8 cellular contexts compared by ENCODE assay signal in the genomic region with DNA sequence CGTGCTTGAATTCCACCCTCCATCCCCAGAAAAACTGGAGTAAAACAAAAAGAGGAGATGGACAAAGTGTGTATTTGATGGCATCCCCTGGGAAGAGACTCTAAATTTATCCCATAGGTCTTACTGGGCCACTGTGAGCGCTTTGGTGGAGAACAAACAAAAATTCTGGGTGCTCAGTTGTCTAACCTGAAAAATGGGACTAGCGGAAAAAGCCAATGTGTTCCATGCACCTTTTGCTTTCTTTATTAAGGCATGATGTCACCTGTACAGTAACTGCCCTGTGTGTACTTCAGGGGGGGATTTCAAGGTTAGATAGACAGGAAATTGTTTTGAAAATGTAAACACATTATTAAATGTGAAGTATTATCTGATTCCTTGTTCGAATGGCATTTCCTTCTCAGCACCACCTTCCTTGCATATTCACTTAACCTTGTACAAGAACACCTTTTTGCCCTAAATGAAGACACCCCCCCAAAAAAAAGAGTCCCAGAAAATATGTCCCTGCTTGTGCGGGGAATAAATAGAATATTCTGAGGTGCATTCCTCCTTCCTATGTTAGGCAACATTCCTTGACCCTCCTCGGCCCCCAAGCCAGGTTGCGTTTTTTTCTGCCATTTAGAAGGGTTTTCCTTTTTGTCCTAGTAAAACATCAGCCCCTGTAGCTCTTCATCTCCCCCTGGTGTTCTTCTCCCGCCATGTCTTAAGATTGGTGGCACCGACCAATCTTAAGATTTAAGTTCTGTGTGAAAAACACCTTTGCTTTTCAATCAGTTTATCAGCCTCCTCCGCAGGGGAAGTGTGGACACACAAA. TPM values are rescaled to one million over a fixed set of nuclear protein-coding genes. Genes with fewer than 3 reads are reported as not detected.
DNase-seq lines count a peak whose midpoint lies in the region; ATAC-seq and TF ChIP-seq lines count a peak whose summit lies in the region.

No MANE protein-coding gene starts in this region.

- H3K9ac ChIP-seq in mucosa of rectum (ENCODE audit: low read depth in 1 of 2, low read length in 2 of 2), result peak overlapping the region; percentile 24 to 74

- CTCF ChIA-PET in activated CD4-positive, alpha-beta memory T cell treated with anti-CD3 and anti-CD28 coated beads for 36 hours (lab: Charles Lee), result interaction anchor here (0.6 to 6.7 kb wide), 32 partner anchors 9 to 972 kb away, joined by 3 to 82 read pairs (median 4); no protein-coding TSS in a partner anchor

- H3K36me3 Mint-ChIP-seq in activated CD4-positive, alpha-beta memory T cell treated with anti-CD3 and anti-CD28 coated beads for 36 hours, result no peaks in the 10 kb centered on the region
- H3K36me3 Mint-ChIP-seq in stimulated activated naive CD8-positive, alpha-beta T cell treated with anti-CD3 and anti-CD28 coated beads, Interleukin-15, Interleukin-2, amounts not matched to agents 100 ng/mL and 50 ng/mL, for 24 hours (ENCODE audit: low read depth), result no peaks in the 10 kb centered on the region

- peaks cover 22 to 40% of the 10 kb centered on the region in 2 donors for H3K4me1 ChIP-seq in mucosa of rectum (ENCODE audit: control insufficient read depth in 2 of 2, insufficient read depth in 2 of 2, low read length in 2 of 2)

- no peak for DNase-seq in AG09319 (ENCODE audit: extremely low read depth, low read depth)
- DNase-seq in GM20000 (ENCODE audit: low spot score), result peak; percentile 80
- DNase-seq in NCI-H2227 treated with DMSO at 0.1 percent for 48 hours (lab: John Stamatoyannopoulos, UW), result peak; percentile 51
- DNase-seq in activated CD4-positive, alpha-beta memory T cell treated with anti-CD3 and anti-CD28 coated beads for 36 hours, result peak; percentile 68
- peak; percentile 82 for DNase-seq in epithelial cell of esophagus (ENCODE audit: low read depth)

- H3K9me3 ChIP-seq in mucosa of rectum (ENCODE audit: control insufficient read depth in 2 of 2, low read length in 2 of 2), result no peaks in the 10 kb centered on the region

- peaks cover 0 to 2% of the 10 kb centered on the region in 2 donors for H3K36me3 ChIP-seq in mucosa of rectum (ENCODE audit: control insufficient read depth in 2 of 2, insufficient read depth in 2 of 2, low read length in 2 of 2)

- peaks cover 34% of the 10 kb centered on the region for H3K27me3 Mint-ChIP-seq in activated CD4-positive, alpha-beta memory T cell treated with anti-CD3 and anti-CD28 coated beads for 36 hours
- peaks cover 42% of the 10 kb centered on the region for H3K27me3 Mint-ChIP-seq in stimulated activated naive CD8-positive, alpha-beta T cell treated with anti-CD3 and anti-CD28 coated beads, Interleukin-15, Interleukin-2, amounts not matched to agents 100 ng/mL and 50 ng/mL, for 24 hours

- POLR2A ChIA-PET in activated CD4-positive, alpha-beta memory T cell treated with anti-CD3 and anti-CD28 coated beads for 36 hours (lab: Charles Lee), result interaction anchor here (0.7 kb wide), 1 partner anchor 643 kb away, joined by 3 read pairs; no protein-coding TSS in a partner anchor

- H3K27ac Mint-ChIP-seq in activated CD4-positive, alpha-beta memory T cell treated with anti-CD3 and anti-CD28 coated beads for 36 hours, result no peak overlapping the region
- H3K27ac Mint-ChIP-seq in stimulated activated naive CD8-positive, alpha-beta T cell treated with anti-CD3 and anti-CD28 coated beads, Interleukin-15, Interleukin-2, amounts not matched to agents 100 ng/mL and 50 ng/mL, for 24 hours, result no peak overlapping the region

- no peak for ATAC-seq in HG02571 (IDR thresholded peaks at IDR 0.05; ENCODE audit: unreplicated experiment)

- intact Hi-C loops in activated CD4-positive, alpha-beta memory T cell treated with anti-CD3 and anti-CD28 coated beads for 36 hours (cut with micrococcal nuclease), result loop anchor here (1.0 to 2.0 kb wide), 5 partner anchors 56 to 704 kb away; no protein-coding TSS in a partner anchor

- H3K4me3 Mint-ChIP-seq in activated CD4-positive, alpha-beta memory T cell treated with anti-CD3 and anti-CD28 coated beads for 36 hours, result peak overlapping the region; percentile 68
- peak overlapping the region; percentile 83 for H3K4me3 Mint-ChIP-seq in stimulated activated naive CD8-positive, alpha-beta T cell treated with anti-CD3 and anti-CD28 coated beads, Interleukin-15, Interleukin-2, amounts not matched to agents 100 ng/mL and 50 ng/mL, for 24 hours

- peak overlapping the region; percentile 69 to 72 for H3K27ac ChIP-seq in mucosa of rectum (ENCODE audit: low read depth in 2 of 2, low read length in 2 of 2)

- peaks cover 16% of the 10 kb centered on the region for H3K4me1 Mint-ChIP-seq in activated CD4-positive, alpha-beta memory T cell treated with anti-CD3 and anti-CD28 coated beads for 36 hours (ENCODE audit: low read depth)
- peaks cover 22% of the 10 kb centered on the region for H3K4me1 Mint-ChIP-seq in stimulated activated naive CD8-positive, alpha-beta T cell treated with anti-CD3 and anti-CD28 coated beads, Interleukin-15, Interleukin-2, amounts not matched to agents 100 ng/mL and 50 ng/mL, for 24 hours (ENCODE audit: low read depth)

- H3K4me3 ChIP-seq in epithelial cell of esophagus (ENCODE audit: low read length) (peak overlapping the region; percentile 80), mucosa of rectum (ENCODE audit: low read length in 2 of 2) (peak overlapping the region; percentile 80 to 86)

- TF ChIP-seq CTCF in AG09319 (IDR thresholded peaks at IDR 0.05; ENCODE audit: low read depth, low read length), result peak; percentile 89
- TF ChIP-seq CTCF in GM20000 (IDR thresholded peaks at IDR 0.05; ENCODE audit: extremely low read depth, missing control alignments), result peak; percentile 65
- peak; percentile 90 for TF ChIP-seq CTCF in epithelial cell of esophagus (IDR thresholded peaks at IDR 0.05; ENCODE audit: insufficient read depth, low read depth, low read length, missing control alignments)

- H3K9me3 Mint-ChIP-seq in activated CD4-positive, alpha-beta memory T cell treated with anti-CD3 and anti-CD28 coated beads for 36 hours, result no peaks in the 10 kb centered on the region
- no peaks in the 10 kb centered on the region for H3K9me3 Mint-ChIP-seq in stimulated activated naive CD8-positive, alpha-beta T cell treated with anti-CD3 and anti-CD28 coated beads, Interleukin-15, Interleukin-2, amounts not matched to agents 100 ng/mL and 50 ng/mL, for 24 hours

- H3K27me3 ChIP-seq in mucosa of rectum (ENCODE audit: control insufficient read depth in 2 of 2, insufficient read depth in 2 of 2, low read length in 2 of 2), result peaks cover 0 to 5% of the 10 kb centered on the region in 2 donors

RNA-seq across cellular contexts. Expression of gene EDN1, which starts 1.1 kb away (rescaled TPM):
- not detected for total RNA-seq in activated CD4-positive, alpha-beta memory T cell treated with anti-CD3 and anti-CD28 coated beads for 36 hours
